In the genomic region with DNA sequence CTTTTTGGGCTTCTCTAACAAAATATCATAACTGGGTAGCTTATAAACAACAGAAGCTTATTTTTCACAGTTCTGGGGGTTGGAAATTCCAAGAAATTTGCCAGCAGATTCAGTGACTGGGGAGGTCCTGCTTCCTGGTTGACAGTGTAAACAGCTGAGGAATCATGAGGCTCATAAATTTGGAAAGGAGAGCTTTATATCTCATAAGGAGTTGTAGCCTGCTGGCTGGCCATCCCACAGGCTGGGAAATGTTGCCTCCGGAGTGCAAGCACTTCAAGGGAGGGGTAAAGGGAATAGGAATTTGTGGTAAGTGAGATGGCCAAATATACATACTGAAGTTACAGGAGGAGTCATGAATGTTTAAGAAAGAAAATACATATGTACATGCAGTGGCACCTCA, we compare ENCODE assay signal across 24 cellular contexts.
"Had no signal": no experiment of that assay in that cellular context is flagged by ENCODE, and none has a peak within 500 bp of the region (broad histone marks: within the 10 kb centered on the region; RNA-seq: fewer than 3 reads in every experiment).

No MANE protein-coding gene starts in this region.

- DNase-seq: activated B cell treated with CpG ODN at 0.5 μM for 24 hours; activated CD4-positive, alpha-beta T cell treated with anti-CD3 and anti-CD28 coated beads for 36 hours; activated CD4-positive, alpha-beta T cell treated with anti-CD3 and anti-CD28 coated beads, Interleukin-2, amount 50 U/mL, for 4 hours; activated CD8-positive, alpha-beta memory T cell treated with anti-CD3 and anti-CD28 coated beads for 24 hours; activated CD8-positive, alpha-beta memory T cell treated with anti-CD3 and anti-CD28 coated beads, Interleukin-2, amount 50 U/mL, for 4 hours; activated naive CD4-positive, alpha-beta T cell; activated naive CD8-positive, alpha-beta T cell treated with anti-CD3 and anti-CD28 coated beads, Interleukin-2, amount 10 ng/mL, durations not matched to agents 7 days and 5 days; activated T-cell treated with anti-CD3 and anti-CD28 coated beads, Interleukin-2, amount 50 U/mL, for 24 hours; amniotic stem cell; esophagus squamous epithelium; kidney; lower lobe of right lung; nephron progenitor cell; right lobe of liver; stimulated activated CD4-positive, alpha-beta T cell treated with anti-CD3 and anti-CD28 coated beads, Interleukin-4, amount 100 ng/mL, for 1 hour; stimulated activated naive CD4-positive, alpha-beta T cell; T1000; testis; trophoblast cell; uterus had no signal

- H3K36me3 ChIP-seq: esophagus squamous epithelium, lower lobe of right lung, right lobe of liver, uterus had no signal

- ATAC-seq: activated CD4-positive, alpha-beta T cell treated with anti-CD3 and anti-CD28 coated beads for 36 hours; foreskin keratinocyte; left lobe of liver; lower lobe of right lung; right lobe of liver had no signal

- H3K4me3 ChIP-seq: coronary artery, esophagus squamous epithelium, lower lobe of right lung, right lobe of liver, testis, uterus had no signal

- H3K27ac ChIP-seq: coronary artery, esophagus squamous epithelium, foreskin keratinocyte, lower lobe of right lung, right lobe of liver, testis had no signal

- H3K27me3 ChIP-seq: esophagus squamous epithelium, foreskin keratinocyte, right lobe of liver, testis, uterus had no signal

- H3K4me1 ChIP-seq: esophagus squamous epithelium, foreskin keratinocyte, lower lobe of right lung, testis, uterus had no signal

- FAIRE-seq: bronchial epithelial cell, kidney had no signal

- H3K9me3 ChIP-seq: esophagus squamous epithelium, lower lobe of right lung, right lobe of liver, testis, uterus had no signal
